1 cellular context compared by ENCODE assay signal in genomic region chr11:86784247-86784681, GRCh38.
TF ChIP-seq lines count a peak whose summit lies in the region.

No MANE protein-coding gene starts in this region.

TF ChIP-seq in IMR-90, 13 proteins besides CTCF, POLR2A, EP300 and RAD21:
- TF ChIP-seq MAZ (IDR thresholded peaks at IDR 0.05; ENCODE audit: borderline replicate concordance, low read depth, low read length) = no peak
- TF ChIP-seq CEBPB (IDR thresholded peaks at IDR 0.05; ENCODE audit: low read depth, low read length) = peak; percentile 74
